Comparison of ENCODE assay signal across 11 cellular contexts in genomic region chr16:25052161-25052511, GRCh38. TPM values are rescaled to one million over a fixed set of nuclear protein-coding genes. Genes with fewer than 3 reads are reported as not detected.
A peak's percentile ranks its signal among the peaks of the same experiment; 100 is the strongest.
DNase-seq lines count a peak whose midpoint lies in the region; ATAC-seq and TF ChIP-seq lines count a peak whose summit lies in the region.
"Had no signal": no experiment of that assay in that cellular context is flagged by ENCODE, and none has a peak within 500 bp of the region (broad histone marks: within the 10 kb centered on the region; RNA-seq: fewer than 3 reads in every experiment).

No MANE protein-coding gene starts in this region.

- H3K4me3 ChIP-seq in ascending aorta = peak overlapping the region; percentile 33 to 38
- no peak overlapping the region for H3K4me3 ChIP-seq in lung
- H3K4me3 ChIP-seq in H7 (ENCODE audit: insufficient read depth, low read depth, low read length) = no peak overlapping the region

- peaks cover 50% of the 10 kb centered on the region for H3K4me1 Mint-ChIP-seq in activated T-cell treated with anti-CD3 and anti-CD28 coated beads, Interleukin-2, amount 50 U/mL, for 4 hours (ENCODE audit: low read depth)
- H3K4me1 Mint-ChIP-seq in type B pancreatic cell (ENCODE audit: unreplicated experiment) = peaks cover 22% of the 10 kb centered on the region

- H3K9me3 ChIP-seq in ascending aorta (no peaks in the 10 kb centered on the region), lung (ENCODE audit: control insufficient read depth in 2 of 2, insufficient read depth in 1 of 2, low read length in 1 of 2) (no peaks in the 10 kb centered on the region)
- H3K9me3 ChIP-seq: BE2C had no signal

- WGBS in lung, 2 donors = 21 to 69% methylated on average over 6 of the region's 6 CpGs

- DNase-seq in activated T-cell treated with anti-CD3 and anti-CD28 coated beads, Interleukin-2, amount 50 U/mL, for 4 hours = no peak
- DNase-seq in activated T-cell treated with anti-CD3 and anti-CD28 coated beads for 4 hours (no peak), ascending aorta (ENCODE audit: low spot score in 2 of 2) (no peak), lung (ENCODE audit: low spot score) (no peak), type B pancreatic cell (ENCODE audit: extremely low spot score, unreplicated experiment) (no peak), DMS79 treated with DMSO at 0.1 percent for 48 hours (lab: John Stamatoyannopoulos, UW) (no peak), H7 (no peak)
- DNase-seq: BE2C, NCI-H524 had no signal

- no peaks in the 10 kb centered on the region for H3K27me3 ChIP-seq in ascending aorta
- no peaks in the 10 kb centered on the region for H3K27me3 ChIP-seq in lung (ENCODE audit: control insufficient read depth, insufficient read depth)
- no peaks in the 10 kb centered on the region for H3K27me3 ChIP-seq in H7 (ENCODE audit: control insufficient read depth, insufficient read depth, low read length)
- H3K27me3 ChIP-seq: BE2C had no signal

- H3K36me3 ChIP-seq in ascending aorta (no peaks in the 10 kb centered on the region), lung (ENCODE audit: control insufficient read depth in 2 of 2, insufficient read depth in 2 of 2, low read length in 2 of 2) (no peaks in the 10 kb centered on the region), H7 (replicated peaks; ENCODE audit: control insufficient read depth, insufficient read depth, low read length) (no peaks in the 10 kb centered on the region)
- H3K36me3 ChIP-seq: BE2C had no signal

- ATAC-seq in activated T-cell treated with anti-CD3 and anti-CD28 coated beads, Interleukin-2, amount 50 U/mL, for 4 hours = peak in 1 of 2 donors; percentile 8
- ATAC-seq in lung (ENCODE audit: insufficient read depth, low FRiP score) (no peak), HG02970 (IDR thresholded peaks at IDR 0.05; ENCODE audit: low FRiP score, unreplicated experiment) (no peak)
- ATAC-seq: WTC11 had no signal

- TF ChIP-seq CTCF in ascending aorta (IDR thresholded peaks at IDR 0.05) = no peak
- no peak for TF ChIP-seq CTCF in lung (IDR thresholded peaks at IDR 0.05; ENCODE audit: control extremely low read depth, extremely low read depth)
- TF ChIP-seq CTCF in type B pancreatic cell (conservative IDR thresholded peaks at IDR 0.05) = no peak

- peak overlapping the region; percentile 56 for H3K4me3 Mint-ChIP-seq in activated T-cell treated with anti-CD3 and anti-CD28 coated beads, Interleukin-2, amount 50 U/mL, for 4 hours
- H3K4me3 Mint-ChIP-seq in type B pancreatic cell = no peak overlapping the region
- H3K4me3 Mint-ChIP-seq: WTC11 had no signal

- intact Hi-C loops in ascending aorta (cut with DNase I) = loop anchor here (5.0 to 10.0 kb wide), 2 partner anchors 170 to 203 kb away; partner anchors contain the start of gene ZKSCAN2

- H3K27ac ChIP-seq in ascending aorta = peak overlapping the region; percentile 61 to 67
- peak overlapping the region; percentile 77 to 80 for H3K27ac ChIP-seq in lung (ENCODE audit: low read depth in 1 of 2, low read length in 1 of 2)

- H3K4me1 ChIP-seq in ascending aorta (peaks cover 0 to 24% of the 10 kb centered on the region in 2 donors), lung (ENCODE audit: control insufficient read depth in 2 of 2, insufficient read depth in 2 of 2, low read length in 2 of 2) (peaks cover 2 to 10% of the 10 kb centered on the region in 2 donors)

- no peaks in the 10 kb centered on the region for H3K27me3 Mint-ChIP-seq in activated T-cell treated with anti-CD3 and anti-CD28 coated beads, Interleukin-2, amount 50 U/mL, for 4 hours (ENCODE audit: low read depth)
- no peaks in the 10 kb centered on the region for H3K27me3 Mint-ChIP-seq in type B pancreatic cell

- no peaks in the 10 kb centered on the region for H3K36me3 Mint-ChIP-seq in activated T-cell treated with anti-CD3 and anti-CD28 coated beads, Interleukin-2, amount 50 U/mL, for 4 hours (ENCODE audit: insufficient read depth)
- no peaks in the 10 kb centered on the region for H3K36me3 Mint-ChIP-seq in type B pancreatic cell
- H3K36me3 Mint-ChIP-seq: WTC11 had no signal

- H3K9me3 Mint-ChIP-seq in activated T-cell treated with anti-CD3 and anti-CD28 coated beads, Interleukin-2, amount 50 U/mL, for 4 hours = no peaks in the 10 kb centered on the region
- no peaks in the 10 kb centered on the region for H3K9me3 Mint-ChIP-seq in type B pancreatic cell
- H3K9me3 Mint-ChIP-seq: WTC11 had no signal

- peak overlapping the region; percentile 52 for H3K27ac Mint-ChIP-seq in type B pancreatic cell
- H3K27ac Mint-ChIP-seq: WTC11 had no signal

RNA-seq across cellular contexts. Expression of gene ARHGAP17, which starts 37.0 kb away (rescaled TPM):
- total RNA-seq in activated T-cell treated with anti-CD3 and anti-CD28 coated beads, Interleukin-2, amount 50 U/mL, for 4 hours = 10 to 100 TPM; 69.5 to 83.6 (median 73.1) TPM
- total RNA-seq in ascending aorta (133 TPM), lung (100 to 1,000 TPM in 1 of 2 donors, 10 to 100 TPM in 1; 76.4 to 115 TPM), type B pancreatic cell (ENCODE audit: low replicate concordance) (72.6 and 88.0 TPM in 2 replicates)
- polyA plus RNA-seq in lung = 10 to 100 TPM; 26.9 to 27.8 TPM
- 31.3 and 33.3 TPM in 2 replicates for total RNA-seq in H7 (2014; rRNA removed; shearing (Covaris generic))

RNA-seq across cellular contexts. Expression of gene LCMT1, which starts 59.4 kb away (rescaled TPM):
- total RNA-seq in activated T-cell treated with anti-CD3 and anti-CD28 coated beads, Interleukin-2, amount 50 U/mL, for 4 hours = 10 to 100 TPM; 32.0 to 40.1 (median 32.8) TPM
- total RNA-seq in ascending aorta = 2.6 TPM
- total RNA-seq in lung = 10 to 100 TPM; 31.7 to 34.8 TPM
- polyA plus RNA-seq in lung = 10 to 100 TPM; 21.0 to 30.3 TPM
- total RNA-seq in type B pancreatic cell (ENCODE audit: low replicate concordance) = 63.8 and 65.7 TPM in 2 replicates
- 32.5 and 37.6 TPM in 2 replicates for total RNA-seq in H7 (2014; rRNA removed; shearing (Covaris generic))

Comparison
In these comparisons a context has a peak if more than half of its experiments do, and no peak if none do; other contexts are left out.
1. H3K4me3 ChIP-seq: peak in ascending aorta (2 of 2); none in lung (single experiment) and H7 (single experiment).